18 cellular contexts compared by ENCODE assay signal in genomic region chr10:95626468-95626867, GRCh38. TPM values are rescaled to one million over a fixed set of nuclear protein-coding genes. Genes with fewer than 3 reads are reported as not detected.
DNase-seq lines count a peak whose midpoint lies in the region; ATAC-seq and TF ChIP-seq lines count a peak whose summit lies in the region.
"Had no signal": no experiment of that assay in that cellular context is flagged by ENCODE, and none has a peak within 500 bp of the region (broad histone marks: within the 10 kb centered on the region; RNA-seq: fewer than 3 reads in every experiment).

No MANE protein-coding gene starts in this region.

- no peak for TF ChIP-seq CTCF in epithelial cell of esophagus (IDR thresholded peaks at IDR 0.05; ENCODE audit: insufficient read depth, low read depth, low read length, missing control alignments)
- TF ChIP-seq CTCF in nephron progenitor cell (IDR thresholded peaks at IDR 0.05) = no peak

- no peaks in the 10 kb centered on the region for H3K9me3 Mint-ChIP-seq in activated T-helper 2 cell treated with anti-CD3 and anti-CD28 coated beads, Interferon-gamma antibody, Interleukin-2, Interleukin-4, amounts not matched to agents 10 μg/mL and 5 μg/mL and 100 μg/mL, durations not matched to agents 14 hours and 24 hours and 36 hours
- H3K9me3 Mint-ChIP-seq in nephron progenitor cell = no peaks in the 10 kb centered on the region
- H3K9me3 Mint-ChIP-seq: CD8-positive, alpha-beta T cell; HFFc6 had no signal

- peaks cover 71% of the 10 kb centered on the region for H3K36me3 Mint-ChIP-seq in activated T-helper 2 cell treated with anti-CD3 and anti-CD28 coated beads, Interferon-gamma antibody, Interleukin-2, Interleukin-4, amounts not matched to agents 10 μg/mL and 5 μg/mL and 100 μg/mL, durations not matched to agents 14 hours and 24 hours and 36 hours (ENCODE audit: low read depth)
- H3K36me3 Mint-ChIP-seq in nephron progenitor cell (ENCODE audit: low read depth) = peaks cover 52% of the 10 kb centered on the region

- DNase-seq in activated T-helper 2 cell treated with anti-CD3 and anti-CD28 coated beads, Interferon-gamma antibody, Interleukin-2, Interleukin-4, amounts not matched to agents 10 μg/mL and 5 μg/mL and 100 μg/mL, durations not matched to agents 14 hours and 24 hours and 36 hours (ENCODE audit: low spot score) = no peak
- DNase-seq in epithelial cell of esophagus (ENCODE audit: low read depth) (peak; percentile 34), kidney tubule cell (ENCODE audit: low spot score) (peak; percentile 13), nephron progenitor cell (no peak), NCI-H82 (lab: John Stamatoyannopoulos, UW) (no peak), pons (ENCODE audit: low spot score) (no peak)
- DNase-seq: Caco-2; CD4-positive, CD25-positive, alpha-beta regulatory T cell; CD8-positive, alpha-beta T cell; DMS153; DND-41; GOT3; HFFc6 had no signal

- H3K4me1 Mint-ChIP-seq in activated T-helper 2 cell treated with anti-CD3 and anti-CD28 coated beads, Interferon-gamma antibody, Interleukin-2, Interleukin-4, amounts not matched to agents 10 μg/mL and 5 μg/mL and 100 μg/mL, durations not matched to agents 14 hours and 24 hours and 36 hours (ENCODE audit: low read depth) = peaks cover 2% of the 10 kb centered on the region
- H3K4me1 Mint-ChIP-seq in nephron progenitor cell = peaks cover 12% of the 10 kb centered on the region
- H3K4me1 Mint-ChIP-seq: B cell; CD4-positive, CD25-positive, alpha-beta regulatory T cell had no signal

- no peak overlapping the region for H3K4me3 ChIP-seq in epithelial cell of esophagus (ENCODE audit: low read length)
- H3K4me3 ChIP-seq: BLaER1, HAP-1 had no signal

- intact Hi-C loops in activated T-helper 2 cell treated with anti-CD3 and anti-CD28 coated beads, Interferon-gamma antibody, Interleukin-2, Interleukin-4, amounts not matched to agents 10 μg/mL and 5 μg/mL and 100 μg/mL, durations not matched to agents 14 hours and 24 hours and 36 hours (cut with micrococcal nuclease) = no loop called here

- no peak overlapping the region for H3K4me3 Mint-ChIP-seq in activated T-helper 2 cell treated with anti-CD3 and anti-CD28 coated beads, Interferon-gamma antibody, Interleukin-2, Interleukin-4, amounts not matched to agents 10 μg/mL and 5 μg/mL and 100 μg/mL, durations not matched to agents 14 hours and 24 hours and 36 hours (ENCODE audit: low read depth)
- H3K4me3 Mint-ChIP-seq in nephron progenitor cell = no peak overlapping the region
- H3K4me3 Mint-ChIP-seq: B cell; CD4-positive, CD25-positive, alpha-beta regulatory T cell; CD8-positive, alpha-beta T cell; HFFc6 had no signal

- no peaks in the 10 kb centered on the region for H3K27me3 Mint-ChIP-seq in activated T-helper 2 cell treated with anti-CD3 and anti-CD28 coated beads, Interferon-gamma antibody, Interleukin-2, Interleukin-4, amounts not matched to agents 10 μg/mL and 5 μg/mL and 100 μg/mL, durations not matched to agents 14 hours and 24 hours and 36 hours (ENCODE audit: low read depth)
- H3K27me3 Mint-ChIP-seq in nephron progenitor cell (ENCODE audit: low read depth, poor library complexity) = no peaks in the 10 kb centered on the region
- H3K27me3 Mint-ChIP-seq: B cell; CD4-positive, CD25-positive, alpha-beta regulatory T cell had no signal

- H3K27ac Mint-ChIP-seq in activated T-helper 2 cell treated with anti-CD3 and anti-CD28 coated beads, Interferon-gamma antibody, Interleukin-2, Interleukin-4, amounts not matched to agents 10 μg/mL and 5 μg/mL and 100 μg/mL, durations not matched to agents 14 hours and 24 hours and 36 hours = peak overlapping the region; percentile 21
- peak overlapping the region; percentile 47 for H3K27ac Mint-ChIP-seq in nephron progenitor cell
- H3K27ac Mint-ChIP-seq: B cell; CD8-positive, alpha-beta T cell; HFFc6 had no signal

- no peak for ATAC-seq in HG02870 (IDR thresholded peaks at IDR 0.05; ENCODE audit: unreplicated experiment)
- ATAC-seq in HG03442 (IDR thresholded peaks at IDR 0.05; ENCODE audit: unreplicated experiment) = no peak
- ATAC-seq: CD8-positive, alpha-beta T cell had no signal

RNA-seq across cellular contexts. Expression of gene ALDH18A1, which starts 30.0 kb away (rescaled TPM):
- total RNA-seq in activated T-helper 2 cell treated with anti-CD3 and anti-CD28 coated beads, Interferon-gamma antibody, Interleukin-2, Interleukin-4, amounts not matched to agents 10 μg/mL and 5 μg/mL and 100 μg/mL, durations not matched to agents 14 hours and 24 hours and 36 hours = 121 and 127 TPM in 2 replicates

Comparison
In these comparisons a context has a peak if more than half of its experiments do, and no peak if none do; other contexts are left out.
1. DNase-seq: peak in epithelial cell of esophagus (single experiment) and kidney tubule cell (single experiment); none in activated T-helper 2 cell treated with anti-CD3 and anti-CD28 coated beads, Interferon-gamma antibody, Interleukin-2, Interleukin-4, amounts not matched to agents 10 μg/mL and 5 μg/mL and 100 μg/mL, durations not matched to agents 14 hours and 24 hours and 36 hours (single experiment), nephron progenitor cell (single experiment), NCI-H82 (single experiment) and pons (single experiment).